10 cellular contexts compared by ENCODE assay signal in genomic region chr7:128010392-128011078, GRCh38. TPM values are rescaled to one million over a fixed set of nuclear protein-coding genes. Genes with fewer than 3 reads are reported as not detected.
A peak's percentile ranks its signal among the peaks of the same experiment; 100 is the strongest.
DNase-seq lines count a peak whose midpoint lies in the region; ATAC-seq and TF ChIP-seq lines count a peak whose summit lies in the region.
"Had no signal": no experiment of that assay in that cellular context is flagged by ENCODE, and none has a peak within 500 bp of the region (broad histone marks: within the 10 kb centered on the region; RNA-seq: fewer than 3 reads in every experiment).

No MANE protein-coding gene starts in this region.

- H3K36me3 ChIP-seq in WERI-Rb-1 = peaks cover 5% of the 10 kb centered on the region; the same call in 1 of the 2 replicates

- H3K36me3 Mint-ChIP-seq in activated CD8-positive, alpha-beta T cell treated with anti-CD3 and anti-CD28 coated beads for 36 hours (ENCODE audit: low read depth) = peaks cover 8% of the 10 kb centered on the region
- H3K36me3 Mint-ChIP-seq in activated CD8-positive, alpha-beta T cell treated with anti-CD3 and anti-CD28 coated beads, Interleukin-2, amount 10 ng/mL, durations not matched to agents 7 days and 5 days (ENCODE audit: low read depth) = peaks cover 4% of the 10 kb centered on the region

- no peaks in the 10 kb centered on the region for H3K4me1 Mint-ChIP-seq in activated CD8-positive, alpha-beta T cell treated with anti-CD3 and anti-CD28 coated beads for 36 hours (ENCODE audit: low read depth)
- H3K4me1 Mint-ChIP-seq in activated CD8-positive, alpha-beta T cell treated with anti-CD3 and anti-CD28 coated beads, Interleukin-2, amount 10 ng/mL, durations not matched to agents 7 days and 5 days (ENCODE audit: low read depth) = no peaks in the 10 kb centered on the region
- no peaks in the 10 kb centered on the region for H3K4me1 Mint-ChIP-seq in stimulated activated naive CD8-positive, alpha-beta T cell treated with anti-CD3 and anti-CD28 coated beads, Interleukin-15, amount 100 ng/mL, for 72 hours

- H3K27ac ChIP-seq in WERI-Rb-1 = no peak overlapping the region

- ATAC-seq in activated CD8-positive, alpha-beta T cell treated with anti-CD3 and anti-CD28 coated beads for 36 hours = peak; percentile 42
- ATAC-seq in activated CD8-positive, alpha-beta T cell treated with anti-CD3 and anti-CD28 coated beads, Interleukin-2, amount 10 ng/mL, durations not matched to agents 7 days and 5 days = no peak
- ATAC-seq in left cardiac atrium = peak; percentile 14 to 36
- peak; percentile 50 for ATAC-seq in stimulated activated naive CD8-positive, alpha-beta T cell treated with anti-CD3 and anti-CD28 coated beads, Interleukin-15, amount 100 ng/mL, for 72 hours
- ATAC-seq in HG02623 (IDR thresholded peaks at IDR 0.05; ENCODE audit: unreplicated experiment) = no peak

- H3K27me3 Mint-ChIP-seq in activated CD8-positive, alpha-beta T cell treated with anti-CD3 and anti-CD28 coated beads for 36 hours = no peaks in the 10 kb centered on the region
- H3K27me3 Mint-ChIP-seq in activated CD8-positive, alpha-beta T cell treated with anti-CD3 and anti-CD28 coated beads, Interleukin-2, amount 10 ng/mL, durations not matched to agents 7 days and 5 days (ENCODE audit: low read depth) = no peaks in the 10 kb centered on the region
- H3K27me3 Mint-ChIP-seq in stimulated activated naive CD8-positive, alpha-beta T cell treated with anti-CD3 and anti-CD28 coated beads, Interleukin-15, amount 100 ng/mL, for 72 hours = no peaks in the 10 kb centered on the region

- POLR2A ChIA-PET in activated CD8-positive, alpha-beta T cell treated with anti-CD3 and anti-CD28 coated beads for 36 hours (lab: Charles Lee) = no interaction called here
- POLR2A ChIA-PET in activated CD8-positive, alpha-beta T cell treated with anti-CD3 and anti-CD28 coated beads, Interleukin-2, amount 10 ng/mL, durations not matched to agents 7 days and 5 days (lab: Charles Lee) = interaction anchor here (1.1 kb wide), 1 partner anchor 101 kb away, joined by 4 read pairs; no protein-coding TSS in a partner anchor

- H3K27me3 ChIP-seq in WERI-Rb-1 (ENCODE audit: insufficient read depth, low read depth, severe bottlenecking) = no peaks in the 10 kb centered on the region

- H3K27ac Mint-ChIP-seq in activated CD8-positive, alpha-beta T cell treated with anti-CD3 and anti-CD28 coated beads for 36 hours = no peak overlapping the region
- H3K27ac Mint-ChIP-seq in activated CD8-positive, alpha-beta T cell treated with anti-CD3 and anti-CD28 coated beads, Interleukin-2, amount 10 ng/mL, durations not matched to agents 7 days and 5 days = no peak overlapping the region
- no peak overlapping the region for H3K27ac Mint-ChIP-seq in stimulated activated naive CD8-positive, alpha-beta T cell treated with anti-CD3 and anti-CD28 coated beads, Interleukin-15, amount 100 ng/mL, for 72 hours

- DNase-seq in activated CD8-positive, alpha-beta T cell treated with anti-CD3 and anti-CD28 coated beads for 36 hours = peak; percentile 9
- no peak for DNase-seq in activated CD8-positive, alpha-beta T cell treated with anti-CD3 and anti-CD28 coated beads, Interleukin-2, amount 10 ng/mL, durations not matched to agents 7 days and 5 days
- DNase-seq in WERI-Rb-1 = no peak
- DNase-seq in left cardiac atrium = no peak
- no peak for DNase-seq in stimulated activated naive CD8-positive, alpha-beta T cell treated with anti-CD3 and anti-CD28 coated beads, Interleukin-15, amount 100 ng/mL, for 72 hours
- DNase-seq in NCI-H1417 (lab: John Stamatoyannopoulos, UW) = no peak
- no peak for DNase-seq in GM19240 (ENCODE audit: insufficient read length, low spot score)
- DNase-seq: amygdala, MM.1S had no signal

- H3K4me3 Mint-ChIP-seq in activated CD8-positive, alpha-beta T cell treated with anti-CD3 and anti-CD28 coated beads for 36 hours = no peak overlapping the region
- no peak overlapping the region for H3K4me3 Mint-ChIP-seq in activated CD8-positive, alpha-beta T cell treated with anti-CD3 and anti-CD28 coated beads, Interleukin-2, amount 10 ng/mL, durations not matched to agents 7 days and 5 days
- no peak overlapping the region for H3K4me3 Mint-ChIP-seq in stimulated activated naive CD8-positive, alpha-beta T cell treated with anti-CD3 and anti-CD28 coated beads, Interleukin-15, amount 100 ng/mL, for 72 hours

- H3K9me3 ChIP-seq in WERI-Rb-1 (ENCODE audit: severe bottlenecking) = no peaks in the 10 kb centered on the region

- H3K4me3 ChIP-seq in WERI-Rb-1 (ENCODE audit: low read depth, low read length) = no peak overlapping the region

- H3K9me3 Mint-ChIP-seq in activated CD8-positive, alpha-beta T cell treated with anti-CD3 and anti-CD28 coated beads for 36 hours = no peaks in the 10 kb centered on the region
- no peaks in the 10 kb centered on the region for H3K9me3 Mint-ChIP-seq in activated CD8-positive, alpha-beta T cell treated with anti-CD3 and anti-CD28 coated beads, Interleukin-2, amount 10 ng/mL, durations not matched to agents 7 days and 5 days (ENCODE audit: insufficient read depth)
- H3K9me3 Mint-ChIP-seq in stimulated activated naive CD8-positive, alpha-beta T cell treated with anti-CD3 and anti-CD28 coated beads, Interleukin-15, amount 100 ng/mL, for 72 hours = no peaks in the 10 kb centered on the region

- intact Hi-C loops in activated CD8-positive, alpha-beta T cell treated with anti-CD3 and anti-CD28 coated beads for 36 hours (cut with micrococcal nuclease) = no loop called here
- intact Hi-C loops in left cardiac atrium (cut with DNase I) = loop anchor here in 1 of 2 donors (5.0 kb wide), 1 partner anchor 118 kb away; no protein-coding TSS in a partner anchor

- CTCF ChIA-PET in activated CD8-positive, alpha-beta T cell treated with anti-CD3 and anti-CD28 coated beads for 36 hours (lab: Charles Lee) = interaction anchor here (1.4 to 2.1 kb wide), 2 partner anchors 9 to 302 kb away, joined by 5 to 6 read pairs; no protein-coding TSS in a partner anchor
- CTCF ChIA-PET in activated CD8-positive, alpha-beta T cell treated with anti-CD3 and anti-CD28 coated beads, Interleukin-2, amount 10 ng/mL, durations not matched to agents 7 days and 5 days (lab: Charles Lee) = no interaction called here

- no peak for TF ChIP-seq CTCF in activated CD8-positive, alpha-beta T cell treated with anti-CD3 and anti-CD28 coated beads for 36 hours (IDR thresholded peaks at IDR 0.05)
- peak; percentile 35; the same call in 1 of the 2 replicates for TF ChIP-seq CTCF in WERI-Rb-1 (IDR thresholded peaks at IDR 0.05; ENCODE audit: low read depth, low read length)

RNA-seq across cellular contexts. Expression of gene LRRC4, which starts 20.7 kb away (rescaled TPM):
- total RNA-seq in activated CD8-positive, alpha-beta T cell treated with anti-CD3 and anti-CD28 coated beads for 36 hours = not detected
- total RNA-seq in activated CD8-positive, alpha-beta T cell treated with anti-CD3 and anti-CD28 coated beads, Interleukin-2, amount 10 ng/mL, durations not matched to agents 7 days and 5 days = under 1 TPM; 0.24 to 0.50 TPM
- 1 to 10 TPM; 3.9 to 8.3 TPM for total RNA-seq in left cardiac atrium

Comparison
In these comparisons a context has a peak if more than half of its experiments do, and no peak if none do; other contexts are left out.
1. ATAC-seq: peak in activated CD8-positive, alpha-beta T cell treated with anti-CD3 and anti-CD28 coated beads for 36 hours (single experiment), left cardiac atrium (2 of 2) and stimulated activated naive CD8-positive, alpha-beta T cell treated with anti-CD3 and anti-CD28 coated beads, Interleukin-15, amount 100 ng/mL, for 72 hours (single experiment); none in activated CD8-positive, alpha-beta T cell treated with anti-CD3 and anti-CD28 coated beads, Interleukin-2, amount 10 ng/mL, durations not matched to agents 7 days and 5 days (single experiment) and HG02623 (single experiment).